Comparison of ENCODE assay signal across 2 cellular contexts in genomic region chr19:31905980-31906948, GRCh38.
TF ChIP-seq lines count a peak whose summit lies in the region.

No MANE protein-coding gene starts in this region.

TF ChIP-seq in liver, 16 proteins besides CTCF, POLR2A, EP300 and RAD21 (continued from another document):
- no peak for TF ChIP-seq MAX (IDR thresholded peaks at IDR 0.05)

TF ChIP-seq in HepG2, 621 proteins besides CTCF, POLR2A, EP300 and RAD21 (continued from another document):
- TF ChIP-seq TERF1 (CRISPR knock-in tag; IDR thresholded peaks at IDR 0.05), result no peak
- no peak for TF ChIP-seq FOXC1 (CRISPR knock-in tag; IDR thresholded peaks at IDR 0.05; ENCODE audit: borderline replicate concordance)
- TF ChIP-seq ZFX (CRISPR knock-in tag; IDR thresholded peaks at IDR 0.05; ENCODE audit: low read depth), result no peak
- no peak for TF ChIP-seq ATRX (CRISPR knock-in tag; IDR thresholded peaks at IDR 0.05; ENCODE audit: borderline replicate concordance)
- no peak for TF ChIP-seq GABPA (IDR thresholded peaks at IDR 0.05; ENCODE audit: low read depth, low read length)
- TF ChIP-seq GABPA (CRISPR knock-in tag; IDR thresholded peaks at IDR 0.05; ENCODE audit: low read depth), result no peak
- TF ChIP-seq FOSL2 (CRISPR knock-in tag; IDR thresholded peaks at IDR 0.05), result no peak
- no peak for TF ChIP-seq ZNF780A (CRISPR knock-in tag; IDR thresholded peaks at IDR 0.05)
- no peak for TF ChIP-seq NFE2L1 (CRISPR knock-in tag; IDR thresholded peaks at IDR 0.05; ENCODE audit: borderline replicate concordance)
- TF ChIP-seq TBP (CRISPR knock-in tag; IDR thresholded peaks at IDR 0.05), result no peak
- TF ChIP-seq ZNF224 (CRISPR knock-in tag; IDR thresholded peaks at IDR 0.05), result no peak
- TF ChIP-seq PREB (CRISPR knock-in tag; IDR thresholded peaks at IDR 0.05), result no peak
